ENCODE assay signal across 2 cellular contexts in the genomic region with DNA sequence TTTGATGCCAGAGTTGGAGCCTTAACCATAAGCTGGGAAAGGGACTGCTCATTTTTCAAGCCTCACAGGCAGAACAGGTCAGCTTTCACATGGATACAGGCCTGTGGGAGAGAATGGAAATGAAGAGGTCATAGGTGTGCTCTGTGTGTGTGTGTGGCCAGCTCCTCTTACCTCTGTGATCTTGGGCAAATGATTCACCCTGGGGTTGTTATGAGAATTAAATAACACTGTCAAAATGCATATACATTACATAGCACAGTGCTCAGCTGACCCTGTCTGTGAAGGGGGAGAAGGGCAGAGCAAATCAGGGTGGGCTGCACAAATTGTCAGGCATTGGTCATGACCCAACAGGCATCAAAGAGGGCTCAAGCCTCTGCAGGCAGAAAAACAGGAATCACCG.
TF ChIP-seq lines count a peak whose summit lies in the region.

No MANE protein-coding gene starts in this region.

TF ChIP-seq in IMR-90, 13 proteins besides CTCF, POLR2A, EP300 and RAD21:
- no peak for TF ChIP-seq NFE2L2 (IDR thresholded peaks at IDR 0.05; ENCODE audit: low read depth, low read length)
TF ChIP-seq in IMR-90: peak in this region for 0.

TF ChIP-seq in SK-N-SH, 30 proteins besides CTCF, POLR2A, EP300 and RAD21 (continued from another document):
- no peak for TF ChIP-seq ELF1 (IDR thresholded peaks at IDR 0.05)
- TF ChIP-seq, protein P1, sequence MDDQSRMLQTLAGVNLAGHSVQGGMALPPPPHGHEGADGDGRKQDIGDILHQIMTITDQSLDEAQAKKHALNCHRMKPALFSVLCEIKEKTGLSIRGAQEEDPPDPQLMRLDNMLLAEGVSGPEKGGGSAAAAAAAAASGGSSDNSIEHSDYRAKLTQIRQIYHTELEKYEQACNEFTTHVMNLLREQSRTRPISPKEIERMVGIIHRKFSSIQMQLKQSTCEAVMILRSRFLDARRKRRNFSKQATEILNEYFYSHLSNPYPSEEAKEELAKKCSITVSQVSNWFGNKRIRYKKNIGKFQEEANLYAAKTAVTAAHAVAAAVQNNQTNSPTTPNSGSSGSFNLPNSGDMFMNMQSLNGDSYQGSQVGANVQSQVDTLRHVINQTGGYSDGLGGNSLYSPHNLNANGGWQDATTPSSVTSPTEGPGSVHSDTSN (IDR thresholded peaks at IDR 0.05), result peak; percentile 17; the same call in 1 of the 2 replicates
- no peak for TF ChIP-seq FOSL2 (IDR thresholded peaks at IDR 0.05; ENCODE audit: borderline replicate concordance, low read depth)
- no peak for TF ChIP-seq POLR2AphosphoS5 (IDR thresholded peaks at IDR 0.05; ENCODE audit: low read depth, low read length)
- no peak for TF ChIP-seq FOXJ3 (CRISPR knock-in tag; IDR thresholded peaks at IDR 0.05)
- TF ChIP-seq USF1 (IDR thresholded peaks at IDR 0.05; ENCODE audit: borderline replicate concordance, low read depth), result no peak
- TF ChIP-seq TCF12 (IDR thresholded peaks at IDR 0.05), result peak; percentile 55
- no peak for TF ChIP-seq JUND (IDR thresholded peaks at IDR 0.05)
- no peak for TF ChIP-seq EZH2phosphoT487 (IDR thresholded peaks at IDR 0.05; ENCODE audit: borderline replicate concordance, low read depth)
- no peak for TF ChIP-seq SIN3A (IDR thresholded peaks at IDR 0.05; ENCODE audit: borderline replicate concordance, low read depth, low read length)
- TF ChIP-seq ZBTB33 (IDR thresholded peaks at IDR 0.05; ENCODE audit: borderline replicate concordance, low read depth), result no peak
